ENCODE assay signal across 1 cellular context in genomic region chr19:56403764-56404704, GRCh38.
TF ChIP-seq lines count a peak whose summit lies in the region.

Gene ZNF583 (plus strand): TSS chr19:56404332. CDS start chr19:56407115, 2,783 bp downstream.

TF ChIP-seq in K562, 482 proteins besides CTCF, POLR2A, EP300 and RAD21 (continued from another document and continues in another):
- TF ChIP-seq ZBTB40 (IDR thresholded peaks at IDR 0.05): peak; percentile 52; the same call in 1 of the 2 replicates
- no peak for TF ChIP-seq ZBTB40 (CRISPR knock-in tag; IDR thresholded peaks at IDR 0.05)
- TF ChIP-seq UBTF (IDR thresholded peaks at IDR 0.05; ENCODE audit: borderline replicate concordance in 1 of 2, low read depth in 2 of 2, low read length in 2 of 2): no peak
- no peak for TF ChIP-seq CLOCK (CRISPR knock-in tag; IDR thresholded peaks at IDR 0.05; ENCODE audit: borderline replicate concordance)
- TF ChIP-seq ZBTB49 (CRISPR knock-in tag; IDR thresholded peaks at IDR 0.05; ENCODE audit: borderline replicate concordance): 0 out of 2 replicates have a peak, but pooled peaks have one; percentile 52
- TF ChIP-seq PRDM10 (IDR thresholded peaks at IDR 0.05; ENCODE audit: partially characterized antibody): no peak
- no peak for TF ChIP-seq HNRNPH1 (optimal IDR thresholded peaks at IDR 0.05; ENCODE audit: low read depth, low read length)
- no peak for TF ChIP-seq GATA2 (CRISPR knock-in tag; IDR thresholded peaks at IDR 0.05)
- peak; percentile 85 for TF ChIP-seq TFAP4 (CRISPR knock-in tag; IDR thresholded peaks at IDR 0.05; ENCODE audit: borderline replicate concordance)
- TF ChIP-seq KDM5B (IDR thresholded peaks at IDR 0.05; ENCODE audit: insufficient replicate concordance, low read depth, low read length): peak; percentile 68
- TF ChIP-seq E4F1 (CRISPR knock-in tag; IDR thresholded peaks at IDR 0.05; ENCODE audit: borderline replicate concordance): no peak
- TF ChIP-seq PYGO2 (tag; IDR thresholded peaks at IDR 0.05): no peak
- 0 out of 2 replicates have a peak, but pooled peaks have one; percentile 61 for TF ChIP-seq CREB1 (IDR thresholded peaks at IDR 0.05)
- TF ChIP-seq CREB1 (CRISPR knock-in tag; IDR thresholded peaks at IDR 0.05): peak; percentile 49; the same call in 1 of the 2 replicates
- TF ChIP-seq ATF2 (CRISPR knock-in tag; IDR thresholded peaks at IDR 0.05): peak; percentile 64; the same call in 1 of the 2 replicates
